In the genomic region with DNA sequence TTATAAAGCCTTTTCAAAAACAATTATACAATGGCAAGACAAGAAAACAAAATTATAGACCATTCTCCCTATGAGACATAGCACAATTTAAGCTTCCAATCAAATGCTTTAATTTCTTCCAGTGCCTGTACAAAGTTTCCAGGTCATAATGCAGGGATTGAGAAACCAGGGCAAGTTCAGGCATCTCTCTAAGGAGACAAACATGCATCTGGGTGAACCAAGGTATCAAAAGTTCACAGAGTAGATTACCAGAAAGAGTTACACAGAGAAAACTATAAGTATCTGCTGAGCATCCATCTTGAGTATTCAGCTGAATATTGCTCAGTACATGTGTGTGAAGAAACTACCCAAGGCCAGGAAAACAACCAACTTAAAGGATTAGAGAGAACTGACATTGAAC, we compare ENCODE assay signal across 22 cellular contexts.
DNase-seq lines count a peak whose midpoint lies in the region; ATAC-seq and TF ChIP-seq lines count a peak whose summit lies in the region.
"Had no signal": no experiment of that assay in that cellular context is flagged by ENCODE, and none has a peak within 500 bp of the region (broad histone marks: within the 10 kb centered on the region; RNA-seq: fewer than 3 reads in every experiment).

No MANE protein-coding gene starts in this region.

- H3K9me3 ChIP-seq in GM23248 (ENCODE audit: low read depth) = no peaks in the 10 kb centered on the region
- peaks cover 16% of the 10 kb centered on the region for H3K9me3 ChIP-seq in endodermal cell (ENCODE audit: control insufficient read depth, low read length)

- no peak for ATAC-seq in activated T-helper 17 cell treated with anti-CD3 and anti-CD28 coated beads, Interleukin-2, amount 50 U/mL, for 72 hours (replicated peaks)
- ATAC-seq: HepG2 had no signal

- no peaks in the 10 kb centered on the region for H3K4me1 Mint-ChIP-seq in activated T-helper 17 cell treated with anti-CD3 and anti-CD28 coated beads, Interleukin-2, amount 50 U/mL, for 72 hours
- no peaks in the 10 kb centered on the region for H3K4me1 Mint-ChIP-seq in endodermal cell

- no peak overlapping the region for H3K27ac ChIP-seq in GM23248
- H3K27ac ChIP-seq in RWPE1 = no peak overlapping the region
- no peak overlapping the region for H3K27ac ChIP-seq in endodermal cell (ENCODE audit: low read depth, low read length)
- H3K27ac ChIP-seq: HL-60, PC-9 had no signal

- H4K20me1 ChIP-seq in GM23248 (ENCODE audit: insufficient read depth) = no peaks in the 10 kb centered on the region

- H3K9ac ChIP-seq in GM23248 (no peak overlapping the region), endodermal cell (ENCODE audit: extremely low read depth, low read length, poor library complexity, severe bottlenecking) (no peak overlapping the region)

- peaks cover 6% of the 10 kb centered on the region for H3K27me3 Mint-ChIP-seq in activated T-helper 17 cell treated with anti-CD3 and anti-CD28 coated beads, Interleukin-2, amount 50 U/mL, for 72 hours
- H3K27me3 Mint-ChIP-seq in endodermal cell (ENCODE audit: insufficient read depth) = no peaks in the 10 kb centered on the region

- no peak overlapping the region for H3K27ac Mint-ChIP-seq in activated T-helper 17 cell treated with anti-CD3 and anti-CD28 coated beads, Interleukin-2, amount 50 U/mL, for 72 hours
- no peak overlapping the region for H3K27ac Mint-ChIP-seq in endodermal cell
- H3K27ac Mint-ChIP-seq: CD4-positive, CD25-positive, alpha-beta regulatory T cell had no signal

- no peak overlapping the region for H3K4me2 ChIP-seq in GM23248 (ENCODE audit: unreplicated experiment)
- H3K4me2 ChIP-seq: PC-9 had no signal

- no peaks in the 10 kb centered on the region for H3K27me3 ChIP-seq in GM23248 (replicated peaks; ENCODE audit: insufficient read depth)
- no peaks in the 10 kb centered on the region for H3K27me3 ChIP-seq in endodermal cell (ENCODE audit: control insufficient read depth, insufficient read depth, low read length, poor library complexity, severe bottlenecking)
- H3K27me3 ChIP-seq: MG63 had no signal

- H3K4me1 ChIP-seq in GM23248 (ENCODE audit: insufficient read depth) = no peaks in the 10 kb centered on the region
- H3K4me1 ChIP-seq in endodermal cell (ENCODE audit: control insufficient read depth, insufficient read depth, low read length) = no peaks in the 10 kb centered on the region

- CTCF ChIA-PET in RWPE1 (lab: Yijun Ruan, JAX) = no interaction called here

- POLR2A ChIA-PET in RWPE1 (lab: Yijun Ruan, JAX; ENCODE audit: low non-redundant PET) = no interaction called here

- in situ Hi-C loops in GM23248 (cut with MboI) = no loop called here

- H3K9me3 Mint-ChIP-seq in activated T-helper 17 cell treated with anti-CD3 and anti-CD28 coated beads, Interleukin-2, amount 50 U/mL, for 72 hours = peaks cover 19% of the 10 kb centered on the region
- peaks cover 29% of the 10 kb centered on the region for H3K9me3 Mint-ChIP-seq in endodermal cell

- TF ChIP-seq CTCF in RWPE1 (conservative IDR thresholded peaks at IDR 0.05; ENCODE audit: low read depth) (no peak), choroid plexus epithelial cell (conservative IDR thresholded peaks at IDR 0.05; ENCODE audit: low read depth, low read length) (no peak), fibroblast of villous mesenchyme (IDR thresholded peaks at IDR 0.05; ENCODE audit: insufficient read depth, low read depth, low read length) (no peak), GM20000 (IDR thresholded peaks at IDR 0.05; ENCODE audit: extremely low read depth, missing control alignments) (no peak), endodermal cell (conservative IDR thresholded peaks at IDR 0.05) (no peak)

- H3K4me3 ChIP-seq in GM23248 (no peak overlapping the region), choroid plexus epithelial cell (ENCODE audit: low read depth, low read length) (no peak overlapping the region), fibroblast of villous mesenchyme (ENCODE audit: low read depth, low read length) (no peak overlapping the region), endodermal cell (ENCODE audit: low read length) (no peak overlapping the region)
- H3K4me3 ChIP-seq: MG63, PC-9 had no signal

- no peaks in the 10 kb centered on the region for H3F3A ChIP-seq in GM23248 (ENCODE audit: insufficient read depth)

- no peaks in the 10 kb centered on the region for H3K36me3 ChIP-seq in GM23248 (ENCODE audit: low read depth)
- no peaks in the 10 kb centered on the region for H3K36me3 ChIP-seq in endodermal cell (ENCODE audit: control insufficient read depth, insufficient read depth, low read length)
- H3K36me3 ChIP-seq: MG63 had no signal

- H3K36me3 Mint-ChIP-seq in activated T-helper 17 cell treated with anti-CD3 and anti-CD28 coated beads, Interleukin-2, amount 50 U/mL, for 72 hours (ENCODE audit: low read depth) = no peaks in the 10 kb centered on the region
- H3K36me3 Mint-ChIP-seq in endodermal cell (ENCODE audit: low read depth) = peaks cover 3% of the 10 kb centered on the region
- H3K36me3 Mint-ChIP-seq: CD4-positive, CD25-positive, alpha-beta regulatory T cell had no signal

- 0 out of 2 replicates have a peak overlapping the region, but pooled peaks have one; percentile 17 for H2AFZ ChIP-seq in GM23248
- H2AFZ ChIP-seq: PC-9 had no signal

- H3K4me3 Mint-ChIP-seq in activated T-helper 17 cell treated with anti-CD3 and anti-CD28 coated beads, Interleukin-2, amount 50 U/mL, for 72 hours = no peak overlapping the region
- H3K4me3 Mint-ChIP-seq in endodermal cell = no peak overlapping the region

- no peak for DNase-seq in GM23248
- peak; percentile 77 for DNase-seq in RWPE1 (ENCODE audit: low spot score)
- DNase-seq in choroid plexus epithelial cell (ENCODE audit: low read depth) = peak; percentile 13
- peak; percentile 14 for DNase-seq in fibroblast of villous mesenchyme (ENCODE audit: low read depth)
- no peak for DNase-seq in GM20000 (ENCODE audit: low spot score)
- DNase-seq in endodermal cell = no peak
- no peak for DNase-seq in activated CD8-positive, alpha-beta memory T cell treated with anti-CD3 and anti-CD28 coated beads for 24 hours
- DNase-seq: CD4-positive, CD25-positive, alpha-beta regulatory T cell; GOT3; HCEC 1CT; KBM-7; MG63; NCI-H2029; NCI-H446; NCI-H524 treated with DMSO at 0.1 percent for 48 hours; NCI-H774; PC-9; RPMI8226; SHP77 treated with DMSO at 0.1 percent for 48 hours had no signal

- H3K79me2 ChIP-seq in GM23248 (ENCODE audit: insufficient read depth) = no peaks in the 10 kb centered on the region

- no peaks in the 10 kb centered on the region for H3K9me2 ChIP-seq in GM23248 (ENCODE audit: insufficient read depth)

Comparison
In these comparisons a context has a peak if more than half of its experiments do, and no peak if none do; other contexts are left out.
1. DNase-seq: peak in RWPE1 (single experiment), choroid plexus epithelial cell (single experiment) and fibroblast of villous mesenchyme (single experiment); none in GM23248 (single experiment), GM20000 (single experiment), endodermal cell (single experiment) and activated CD8-positive, alpha-beta memory T cell treated with anti-CD3 and anti-CD28 coated beads for 24 hours (single experiment).